9 cellular contexts compared by ENCODE assay signal in genomic region chr2:70834106-70834505, GRCh38. TPM values are rescaled to one million over a fixed set of nuclear protein-coding genes. Genes with fewer than 3 reads are reported as not detected.
"Had no signal": no experiment of that assay in that cellular context is flagged by ENCODE, and none has a peak within 500 bp of the region (broad histone marks: within the 10 kb centered on the region; RNA-seq: fewer than 3 reads in every experiment).

No MANE protein-coding gene starts in this region.

- ATAC-seq: GM23338, HepG2 had no signal

- H3K4me3 ChIP-seq: GM23338 had no signal

- H3K27ac ChIP-seq: HL-60 had no signal

- H3K4me2 ChIP-seq: GM23338 had no signal

- H3K27ac Mint-ChIP-seq: GM23338, H9, HFFc6 had no signal

- H3K4me3 Mint-ChIP-seq: GM23338, H9, HFFc6, IgD-negative memory B cell had no signal

- H3K9me3 Mint-ChIP-seq: H9, HFFc6 had no signal

- DNase-seq: H9, HCEC 1CT, HFFc6 had no signal

- H3K36me3 Mint-ChIP-seq: IgD-negative memory B cell had no signal

RNA-seq across cellular contexts. Expression of gene CD207, which starts 1.5 kb away (rescaled TPM):
- total RNA-seq: GM23338, H1, H9, HFFc6, HT1080 had no signal
- polyA plus RNA-seq: GM23338, H1, IgD-negative memory B cell had no signal

RNA-seq across cellular contexts. Expression of gene CLEC4F, which starts 13.7 kb away (rescaled TPM):
- total RNA-seq: GM23338, H1, H9, HFFc6, HT1080 had no signal
- polyA plus RNA-seq: GM23338, H1, IgD-negative memory B cell had no signal

RNA-seq across cellular contexts. Expression of gene FIGLA, which starts 43.7 kb away (rescaled TPM):
- total RNA-seq: GM23338, H1, H9, HepG2, HFFc6, HT1080 had no signal
- polyA plus RNA-seq: GM23338, H1, HepG2, IgD-negative memory B cell had no signal
